ENCODE assay signal across 8 cellular contexts in the genomic region with DNA sequence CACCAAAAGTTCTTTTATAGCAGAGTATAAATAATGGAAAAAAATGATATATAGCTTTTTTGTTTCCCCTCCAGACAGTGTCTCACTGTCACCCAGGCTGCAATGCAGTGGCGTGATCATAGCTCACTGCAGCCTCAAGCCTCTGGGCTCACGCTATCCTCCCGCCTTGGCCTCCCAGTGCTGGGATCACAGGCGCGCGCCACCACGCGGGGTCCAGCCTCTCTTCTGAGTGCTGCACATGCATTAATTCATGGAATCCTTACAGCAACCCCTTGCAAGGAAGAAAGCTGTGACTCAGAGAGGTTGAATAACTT. TPM values are rescaled to one million over a fixed set of nuclear protein-coding genes. Genes with fewer than 3 reads are reported as not detected.
A peak's percentile ranks its signal among the peaks of the same experiment; 100 is the strongest.
DNase-seq lines count a peak whose midpoint lies in the region; ATAC-seq and TF ChIP-seq lines count a peak whose summit lies in the region.

No MANE protein-coding gene starts in this region.

- TF ChIP-seq CTCF in brain microvascular endothelial cell (IDR thresholded peaks at IDR 0.05; ENCODE audit: low read depth, low read length, missing control alignments) (no peak), lower lobe of right lung (IDR thresholded peaks at IDR 0.05) (no peak), transverse colon (IDR thresholded peaks at IDR 0.05) (no peak)

- no peaks in the 10 kb centered on the region for H3K36me3 Mint-ChIP-seq in activated CD4-positive, alpha-beta T cell treated with anti-CD3 and anti-CD28 coated beads, Interleukin-2, amount 10 ng/mL, durations not matched to agents 24 days and 14 days (ENCODE audit: low read depth)

- H3K27me3 Mint-ChIP-seq in activated CD4-positive, alpha-beta T cell treated with anti-CD3 and anti-CD28 coated beads, Interleukin-2, amount 10 ng/mL, durations not matched to agents 24 days and 14 days: peaks cover 9% of the 10 kb centered on the region

- H3K27ac ChIP-seq in brain microvascular endothelial cell (peak overlapping the region; percentile 33), lower lobe of right lung (peak overlapping the region; percentile 92), transverse colon (peak overlapping the region; percentile 93 to 98 (median 94))

- DNase-seq in activated CD4-positive, alpha-beta T cell treated with anti-CD3 and anti-CD28 coated beads, Interleukin-2, amount 10 ng/mL, durations not matched to agents 24 days and 14 days: no peak
- no peak for DNase-seq in activated CD4-positive, alpha-beta T cell treated with anti-CD3 and anti-CD28 coated beads for 1 hour
- DNase-seq in brain microvascular endothelial cell (no peak), lower lobe of right lung (peak; percentile 52), transverse colon (no peak), hypothalamus (lab: John Stamatoyannopoulos, UW) (no peak)

- H3K27me3 ChIP-seq in brain microvascular endothelial cell (replicated peaks) (no peaks in the 10 kb centered on the region), lower lobe of right lung (ENCODE audit: low read depth) (no peaks in the 10 kb centered on the region), transverse colon (no peaks in the 10 kb centered on the region)

- TF ChIP-seq EP300 in transverse colon (IDR thresholded peaks at IDR 0.05; ENCODE audit: low read depth): no peak

- H3K4me3 Mint-ChIP-seq in activated CD4-positive, alpha-beta T cell treated with anti-CD3 and anti-CD28 coated beads, Interleukin-2, amount 10 ng/mL, durations not matched to agents 24 days and 14 days: peak overlapping the region; percentile 58

- intact Hi-C loops in activated CD4-positive, alpha-beta T cell treated with anti-CD3 and anti-CD28 coated beads, Interleukin-2, amount 10 ng/mL, durations not matched to agents 24 days and 14 days (cut with micrococcal nuclease): no loop called here
- intact Hi-C loops in lower lobe of right lung (cut with DNase I): no loop called here
- intact Hi-C loops in transverse colon (cut with DNase I; ENCODE audit: low total_unique reads): no loop called here

- no peak for TF ChIP-seq POLR2A in transverse colon (IDR thresholded peaks at IDR 0.05)

- H3K4me1 Mint-ChIP-seq in activated CD4-positive, alpha-beta T cell treated with anti-CD3 and anti-CD28 coated beads, Interleukin-2, amount 10 ng/mL, durations not matched to agents 24 days and 14 days: peaks cover 17% of the 10 kb centered on the region

- ATAC-seq in lower lobe of right lung (peak; percentile 7 to 43), GM19455 (IDR thresholded peaks at IDR 0.05; ENCODE audit: unreplicated experiment) (no peak), HG02610 (IDR thresholded peaks at IDR 0.05; ENCODE audit: unreplicated experiment) (no peak)

- WGBS in transverse colon (ENCODE audit: low coverage in 1 of 2), 2 donors: 42 to 53% methylated on average over 3 to 8 of the region's 8 CpGs

- H3K4me1 ChIP-seq in lower lobe of right lung: peaks cover 21% of the 10 kb centered on the region
- H3K4me1 ChIP-seq in transverse colon: peaks cover 8 to 20% (median 14%) of the 10 kb centered on the region in 4 donors

- H3K9me3 ChIP-seq in lower lobe of right lung (no peaks in the 10 kb centered on the region), transverse colon (no peaks in the 10 kb centered on the region)

- H3K27ac Mint-ChIP-seq in activated CD4-positive, alpha-beta T cell treated with anti-CD3 and anti-CD28 coated beads, Interleukin-2, amount 10 ng/mL, durations not matched to agents 24 days and 14 days: peak overlapping the region; percentile 67

- in situ Hi-C loops in brain microvascular endothelial cell (cut with HindIII; ENCODE audit: low pct_ligation_motif_present, low sequenced_read_pairs) (no loop called here), transverse colon (cut with MboI; ENCODE audit: low pct_ligation_motif_present in 1 of 4, low pct_unique_long_range_greater_than_20kb in 1 of 4, low sequenced_read_pairs in 3 of 4) (no loop called here)

- no peaks in the 10 kb centered on the region for H3K36me3 ChIP-seq in brain microvascular endothelial cell (replicated peaks)
- no peaks in the 10 kb centered on the region for H3K36me3 ChIP-seq in lower lobe of right lung
- H3K36me3 ChIP-seq in transverse colon: no peaks in the 10 kb centered on the region

- H3K4me3 ChIP-seq in brain microvascular endothelial cell (ENCODE audit: low read depth, low read length) (peak overlapping the region; percentile 78), lower lobe of right lung (peak overlapping the region; percentile 90), transverse colon (peak overlapping the region; percentile 47 to 95 (median 63))

- no peaks in the 10 kb centered on the region for H3K9me3 Mint-ChIP-seq in activated CD4-positive, alpha-beta T cell treated with anti-CD3 and anti-CD28 coated beads, Interleukin-2, amount 10 ng/mL, durations not matched to agents 24 days and 14 days

RNA-seq across cellular contexts. Expression of gene ZNF629, which starts 18.0 kb away (rescaled TPM):
- total RNA-seq in activated CD4-positive, alpha-beta T cell treated with anti-CD3 and anti-CD28 coated beads, Interleukin-2, amount 10 ng/mL, durations not matched to agents 24 days and 14 days: 2.5 and 2.6 TPM in 2 replicates
- total RNA-seq in lower lobe of right lung: 11.9 TPM
- total RNA-seq in transverse colon: 10 to 100 TPM; 13.5 to 29.9 (median 16.4) TPM

RNA-seq across cellular contexts. Expression of gene RNF40, which starts 42.9 kb away (rescaled TPM):
- 95.4 and 100 TPM in 2 replicates for total RNA-seq in activated CD4-positive, alpha-beta T cell treated with anti-CD3 and anti-CD28 coated beads, Interleukin-2, amount 10 ng/mL, durations not matched to agents 24 days and 14 days
- total RNA-seq in lower lobe of right lung (95.9 TPM), transverse colon (100 to 1,000 TPM in 1 of 4 donors, 10 to 100 TPM in 3; 55.3 to 105 (median 77.8) TPM)

RNA-seq across cellular contexts. Expression of gene CFAP119, which starts 43.2 kb away (rescaled TPM):
- 4.0 and 4.2 TPM in 2 replicates for total RNA-seq in activated CD4-positive, alpha-beta T cell treated with anti-CD3 and anti-CD28 coated beads, Interleukin-2, amount 10 ng/mL, durations not matched to agents 24 days and 14 days
- total RNA-seq in lower lobe of right lung (11.1 TPM), transverse colon (10 to 100 TPM in 1 of 4 donors, 1 to 10 TPM in 3; 3.3 to 15.5 (median 6.0) TPM)

RNA-seq across cellular contexts. Expression of gene PHKG2, which starts 56.8 kb away (rescaled TPM):
- total RNA-seq in activated CD4-positive, alpha-beta T cell treated with anti-CD3 and anti-CD28 coated beads, Interleukin-2, amount 10 ng/mL, durations not matched to agents 24 days and 14 days: 39.5 and 41.0 TPM in 2 replicates
- total RNA-seq in lower lobe of right lung (25.5 TPM), transverse colon (100 to 1,000 TPM in 1 of 4 donors, 10 to 100 TPM in 3; 41.1 to 152 (median 66.4) TPM)

Comparison
In these comparisons a context has a peak if more than half of its experiments do, and no peak if none do; other contexts are left out.
1. H3K27ac ChIP-seq: peak in every context shown above with its lines; median percentile 94 in transverse colon; 92 in lower lobe of right lung; 33 in brain microvascular endothelial cell.
2. ATAC-seq: peak in lower lobe of right lung (2 of 2); none in GM19455 (single experiment) and HG02610 (single experiment).
3. Peak in every context shown above with its lines, with median percentiles within 50 percentile points of each other: H3K4me3 ChIP-seq.